In genomic region chr10:126910196-126910595, GRCh38 we compare ENCODE assay signal across 22 cellular contexts. TPM values are rescaled to one million over a fixed set of nuclear protein-coding genes. Genes with fewer than 3 reads are reported as not detected.
"Had no signal": no experiment of that assay in that cellular context is flagged by ENCODE, and none has a peak within 500 bp of the region (broad histone marks: within the 10 kb centered on the region; RNA-seq: fewer than 3 reads in every experiment).

No MANE protein-coding gene starts in this region.

- H3K4me3 Mint-ChIP-seq: activated CD8-positive, alpha-beta T cell treated with anti-CD3 and anti-CD28 coated beads, Interleukin-2, amount 10 ng/mL, durations not matched to agents 7 days and 5 days; activated naive CD4-positive, alpha-beta T cell treated with anti-CD3 and anti-CD28 coated beads, Interleukin-2, amount 50 U/mL, for 24 hours; T-helper 17 cell; WTC11 had no signal

- ATAC-seq: activated CD8-positive, alpha-beta T cell treated with anti-CD3 and anti-CD28 coated beads, Interleukin-2, amount 10 ng/mL, durations not matched to agents 7 days and 5 days; T-helper 17 cell; WTC11 had no signal

- H3K36me3 ChIP-seq: Peyer's patch had no signal

- H3K27me3 ChIP-seq: MG63, Peyer's patch had no signal

- H3K9me3 Mint-ChIP-seq: activated naive CD4-positive, alpha-beta T cell treated with anti-CD3 and anti-CD28 coated beads, Interleukin-2, amount 50 U/mL, for 24 hours had no signal

- H3K36me3 Mint-ChIP-seq: activated naive CD4-positive, alpha-beta T cell treated with anti-CD3 and anti-CD28 coated beads, Interleukin-2, amount 50 U/mL, for 24 hours had no signal

- H3K4me3 ChIP-seq: MG63, Peyer's patch had no signal

- H3K27ac Mint-ChIP-seq: activated CD8-positive, alpha-beta T cell treated with anti-CD3 and anti-CD28 coated beads, Interleukin-2, amount 10 ng/mL, durations not matched to agents 7 days and 5 days; activated naive CD4-positive, alpha-beta T cell treated with anti-CD3 and anti-CD28 coated beads, Interleukin-2, amount 50 U/mL, for 24 hours; T-helper 17 cell; WTC11 had no signal

- H3K4me1 Mint-ChIP-seq: activated naive CD4-positive, alpha-beta T cell treated with anti-CD3 and anti-CD28 coated beads, Interleukin-2, amount 50 U/mL, for 24 hours; T-helper 17 cell had no signal

- DNase-seq: activated CD4-positive, alpha-beta T cell treated with anti-CD3 and anti-CD28 coated beads for 48 hours; activated CD4-positive, alpha-beta T cell treated with anti-CD3 and anti-CD28 coated beads, Interleukin-2, amount 50 U/mL, for 4 hours; activated CD4-positive, CD25-positive, alpha-beta regulatory T cell treated with anti-CD3 and anti-CD28 coated beads, Interleukin-2, amount 50 U/mL, for 72 hours; activated CD8-positive, alpha-beta memory T cell treated with anti-CD3 and anti-CD28 coated beads, Interleukin-2, amount 50 U/mL, for 48 hours; activated CD8-positive, alpha-beta T cell treated with anti-CD3 and anti-CD28 coated beads, Interleukin-2, amount 10 ng/mL, durations not matched to agents 7 days and 5 days; activated naive CD4-positive, alpha-beta T cell; activated T-cell treated with anti-CD3 and anti-CD28 coated beads, Interleukin-2, amount 50 U/mL, for 1 hour; MG63; MV-4-11; NCI-H1092 treated with DMSO at 0.1 percent for 48 hours; NCI-H1417 treated with DMSO at 0.1 percent for 48 hours; NCI-H1694; NCI-H2029; NCI-H510A treated with DMSO at 0.1 percent for 48 hours; NCI-H69; NK-92 treated with Interleukin-12 subunit alpha and Interleukin-12 subunit beta, amount 100 ng/mL, for 24 hours; Peyer's patch; SHP77; T-helper 17 cell; T-helper 9 cell had no signal

RNA-seq across cellular contexts. Expression of gene DOCK1, which starts 5.0 kb away (rescaled TPM):
- total RNA-seq: activated CD8-positive, alpha-beta T cell treated with anti-CD3 and anti-CD28 coated beads, Interleukin-2, amount 10 ng/mL, durations not matched to agents 7 days and 5 days had no signal
